Comparison of ENCODE assay signal across 21 cellular contexts in the genomic region with DNA sequence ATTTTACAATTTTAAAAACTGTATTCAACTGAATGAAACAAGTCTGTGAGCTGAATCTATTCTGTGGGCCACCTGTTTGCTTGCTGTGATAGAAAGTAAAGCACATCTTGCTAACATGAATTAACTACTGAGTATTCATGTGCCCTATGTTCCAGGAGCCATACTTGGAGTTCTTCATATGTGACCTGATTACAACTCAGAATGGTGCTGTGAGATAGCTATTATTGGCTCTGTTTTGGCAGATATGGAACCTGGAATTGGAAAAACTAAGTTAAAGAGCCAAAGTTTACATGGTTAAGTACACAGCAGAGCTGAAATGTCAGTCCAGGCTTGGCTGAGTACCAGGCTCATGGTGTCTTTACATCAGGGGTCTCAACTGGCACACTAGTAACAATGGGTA.
DNase-seq lines count a peak whose midpoint lies in the region; ATAC-seq, FAIRE-seq and TF ChIP-seq lines count a peak whose summit lies in the region.
"Had no signal": no experiment of that assay in that cellular context is flagged by ENCODE, and none has a peak within 500 bp of the region (broad histone marks: within the 10 kb centered on the region; RNA-seq: fewer than 3 reads in every experiment).

No MANE protein-coding gene starts in this region.

- H3K9me1 ChIP-seq in K562 (ENCODE audit: control insufficient read depth, insufficient read depth, low read length), result no peaks in the 10 kb centered on the region

- TF ChIP-seq POLR2A in K562 (conservative IDR thresholded peaks at IDR 0.05) (no peak), erythroblast (IDR thresholded peaks at IDR 0.05; ENCODE audit: low read length) (no peak), HepG2 (IDR thresholded peaks at IDR 0.05; ENCODE audit: insufficient read depth in 1 of 2, low read depth in 2 of 2, low read length in 2 of 2) (no peak)

- H3K4me2 ChIP-seq in K562 (ENCODE audit: insufficient read depth, low read length) (peak overlapping the region; percentile 9; the same call in 1 of the 2 replicates), HepG2 (ENCODE audit: low read depth, low read length) (no peak overlapping the region)

- H2AFZ ChIP-seq in K562 (ENCODE audit: low read depth, low read length) (peak overlapping the region; percentile 44; the same call in 1 of the 2 replicates), HepG2 (ENCODE audit: low read length) (no peak overlapping the region)

- intact Hi-C loops in K562 (cut with micrococcal nuclease) (no loop called here), HepG2 (cut with micrococcal nuclease; ENCODE audit: unreplicated experiment) (no loop called here)

- no peak overlapping the region for H3K27ac ChIP-seq in HEK293 (ENCODE audit: extremely low read depth, low read depth, low read length)
- no peak overlapping the region for H3K27ac ChIP-seq in K562 (ENCODE audit: extremely low read depth, low read depth, low read length)
- no peak overlapping the region for H3K27ac ChIP-seq in HepG2 (ENCODE audit: extremely low read length, insufficient read depth, low read length)
- H3K27ac ChIP-seq in WERI-Rb-1, result no peak overlapping the region
- H3K27ac ChIP-seq: BLaER1 treated with 17β-estradiol and CSF1 and Interleukin-3, amounts not matched to agents 10 nM and 100 nM; C4-2B had no signal

- TF ChIP-seq RAD21 in K562 (CRISPR knock-in tag; conservative IDR thresholded peaks at IDR 0.05 in 1 of 2, IDR thresholded peaks at IDR 0.05 in 1 of 2) (no peak), HepG2 (CRISPR knock-in tag; IDR thresholded peaks at IDR 0.05) (no peak)

- H3K9me3 ChIP-seq in HEK293 (ENCODE audit: control insufficient read depth, insufficient read depth, low read depth, low read length), result no peaks in the 10 kb centered on the region
- H3K9me3 ChIP-seq in K562 (replicated peaks; ENCODE audit: control insufficient read depth, insufficient read depth, low read depth, low read length), result peaks cover 5% of the 10 kb centered on the region
- no peaks in the 10 kb centered on the region for H3K9me3 ChIP-seq in HepG2 (ENCODE audit: low read length)
- peaks cover 7% of the 10 kb centered on the region for H3K9me3 ChIP-seq in WERI-Rb-1 (ENCODE audit: severe bottlenecking)
- H3K9me3 ChIP-seq: BE2C, Caco-2 had no signal

- BruUV-seq in K562 (replicated peaks; lab: Mats Ljungman, UMichigan) (no TSS peak), HepG2 (replicated peaks; lab: Mats Ljungman, UMichigan) (no TSS peak)

- no peak overlapping the region for H3K9ac ChIP-seq in K562 (ENCODE audit: insufficient read depth in 1 of 2, low read depth in 2 of 2, low read length in 2 of 2)
- H3K9ac ChIP-seq in HepG2 (ENCODE audit: insufficient read depth, low read depth, low read length), result no peak overlapping the region
- H3K9ac ChIP-seq: BLaER1 treated with 17β-estradiol and CSF1 and Interleukin-3, amounts not matched to agents 10 nM and 100 nM had no signal

- no peaks in the 10 kb centered on the region for H3K4me1 ChIP-seq in HEK293 (ENCODE audit: control insufficient read depth, insufficient read depth, low read length)
- peaks cover 0 to 9% of the 10 kb centered on the region in 2 experiments; a peak in 3 of 5 replicates for H3K4me1 ChIP-seq in K562 (replicated peaks in 1 of 2; ENCODE audit: control insufficient read depth in 2 of 2, insufficient read depth in 2 of 2, low read length in 2 of 2)
- peaks cover 8% of the 10 kb centered on the region; the same call in 1 of the 2 replicates for H3K4me1 ChIP-seq in HepG2 (ENCODE audit: insufficient read depth, low read length)
- H3K4me1 ChIP-seq: BE2C had no signal

- TF ChIP-seq EP300 in K562 (IDR thresholded peaks at IDR 0.05; ENCODE audit: low read length) (no peak), HepG2 (IDR thresholded peaks at IDR 0.05; ENCODE audit: low read depth in 2 of 2, low read length in 2 of 2) (no peak), HepG2 (CRISPR knock-in tag; IDR thresholded peaks at IDR 0.05; ENCODE audit: borderline replicate concordance) (no peak)

- in situ Hi-C loops in K562 (cut with MboI) (no loop called here), HepG2 (cut with HindIII; ENCODE audit: extremely low pct_ligation_motif_present, low pct_unique_long_range_greater_than_20kb) (no loop called here)

- H3K27me3 ChIP-seq in K562 (ENCODE audit: control insufficient read depth in 2 of 2, insufficient read depth in 2 of 2, low read length in 2 of 2), result no peaks in the 10 kb centered on the region
- no peaks in the 10 kb centered on the region for H3K27me3 ChIP-seq in HepG2 (ENCODE audit: control insufficient read depth in 1 of 2, insufficient read depth in 2 of 2, low read length in 2 of 2)
- H3K27me3 ChIP-seq in WERI-Rb-1 (ENCODE audit: insufficient read depth, low read depth, severe bottlenecking), result no peaks in the 10 kb centered on the region
- H3K27me3 ChIP-seq: BE2C; BLaER1 treated with 17β-estradiol and CSF1 and Interleukin-3, amounts not matched to agents 10 nM and 100 nM had no signal

- H3K4me3 ChIP-seq in HEK293 (ENCODE audit: low read depth, low read length) (no peak overlapping the region), K562 (no peak overlapping the region), HepG2 (replicated peaks in 1 of 3; ENCODE audit: insufficient read depth in 1 of 3, low read depth in 2 of 3, low read length in 3 of 3) (no peak overlapping the region), WERI-Rb-1 (ENCODE audit: low read depth, low read length) (no peak overlapping the region)
- H3K4me3 ChIP-seq: BLaER1 treated with 17β-estradiol and CSF1 and Interleukin-3, amounts not matched to agents 10 nM and 100 nM had no signal

- ATAC-seq in K562 (peak; percentile 39; the same call in 2 of the 3 replicates), HepG2 (no peak)
- ATAC-seq: CD8-positive, alpha-beta T cell had no signal

- no peaks in the 10 kb centered on the region for H4K20me1 ChIP-seq in K562 (replicated peaks; ENCODE audit: control insufficient read depth, insufficient read depth, low read length)
- H4K20me1 ChIP-seq in HepG2 (ENCODE audit: insufficient read depth, low read length), result no peaks in the 10 kb centered on the region
- H4K20me1 ChIP-seq: BLaER1 treated with 17β-estradiol and CSF1 and Interleukin-3, amounts not matched to agents 10 nM and 100 nM had no signal

- DNase-seq in K562 (ENCODE audit: extremely low read depth in 1 of 4, low spot score in 3 of 4) (no peak), erythroblast (lab: John Stamatoyannopoulos, UW) (peak; percentile 32 to 76), middle frontal gyrus (ENCODE audit: extremely low spot score, low spot score) (no peak), HepG2 (ENCODE audit: low spot score) (no peak), WERI-Rb-1 (no peak)
- DNase-seq: 8988T; ACHN; BE2C; Caco-2; Calu3; CD4-positive, alpha-beta T cell; CD8-positive, alpha-beta T cell; DMS79 treated with DMSO at 0.1 percent for 48 hours; GF-D8 had no signal

- POLR2A ChIA-PET in HEK293 (lab: Yijun Ruan, JAX) (no interaction called here), K562 (lab: Yijun Ruan, JAX) (interaction anchor here (1.4 to 1.6 kb wide), 2 partner anchors 9 kb away, joined by 4 to 5 read pairs; no protein-coding TSS in a partner anchor), HepG2 (lab: Yijun Ruan, JAX) (no interaction called here)

- CTCF ChIA-PET in HEK293 (lab: Yijun Ruan, JAX), result interaction anchor here (0.7 to 1.0 kb wide), 3 partner anchors 22 to 311 kb away, joined by 3 to 4 read pairs (median 4); no protein-coding TSS in a partner anchor
- CTCF ChIA-PET in K562 (lab: Yijun Ruan, JAX; ENCODE audit: low intra/inter-chr PET ratio), result interaction anchor here (0.5 kb wide), 1 partner anchor 62 kb away, joined by 3 read pairs; no protein-coding TSS in a partner anchor
- CTCF ChIA-PET in HepG2 (lab: Yijun Ruan, JAX; ENCODE audit: low intra/inter-chr PET ratio, low total read pairs), result no interaction called here

- H3K79me2 ChIP-seq in K562 (ENCODE audit: control insufficient read depth, insufficient read depth, low read length) (no peaks in the 10 kb centered on the region), HepG2 (ENCODE audit: insufficient read depth, low read length) (no peaks in the 10 kb centered on the region)

- TF ChIP-seq CTCF in HEK293 (tag by site-specific recombination; IDR thresholded peaks at IDR 0.05) (no peak), K562 (IDR thresholded peaks at IDR 0.05 in 2 of 3, conservative IDR thresholded peaks at IDR 0.05 in 1 of 3; ENCODE audit: insufficient read depth in 2 of 3, low read depth in 1 of 3, low read length in 3 of 3) (no peak), HepG2 (CRISPR knock-in tag; IDR thresholded peaks at IDR 0.05) (no peak), WERI-Rb-1 (IDR thresholded peaks at IDR 0.05; ENCODE audit: low read depth, low read length) (no peak)

- FAIRE-seq in K562 (lab: Jason Lieb, UNC) (no peak), HepG2 (lab: Jason Lieb, UNC) (no peak)
- FAIRE-seq: A204.1, D721Med, G401.6, GM19239 had no signal

- H3K36me3 ChIP-seq in HEK293 (ENCODE audit: control insufficient read depth in 2 of 2, insufficient read depth in 1 of 2, low read length in 2 of 2) (no peaks in the 10 kb centered on the region), K562 (ENCODE audit: control insufficient read depth, insufficient read depth, low read length) (no peaks in the 10 kb centered on the region), HepG2 (replicated peaks in 1 of 2; ENCODE audit: control insufficient read depth in 1 of 2, insufficient read depth in 2 of 2, low read length in 2 of 2) (no peaks in the 10 kb centered on the region), WERI-Rb-1 (no peaks in the 10 kb centered on the region)
- H3K36me3 ChIP-seq: BE2C; BLaER1 treated with 17β-estradiol and CSF1 and Interleukin-3, amounts not matched to agents 10 nM and 100 nM had no signal

TF ChIP-seq in HEK293, 187 proteins besides CTCF, POLR2A, EP300 and RAD21 (continues in another document):
- TF ChIP-seq ZNF404 (tag by site-specific recombination; IDR thresholded peaks at IDR 0.05) (no peak), BCL11A (tag by site-specific recombination; IDR thresholded peaks at IDR 0.05; ENCODE audit: low read depth) (no peak), SP7 (tag by site-specific recombination; IDR thresholded peaks at IDR 0.05) (no peak), SCRT2 (tag by site-specific recombination; IDR thresholded peaks at IDR 0.05) (0 out of 2 replicates have a peak, but pooled peaks have one; percentile 12)

TF ChIP-seq in K562, 482 proteins besides CTCF, POLR2A, EP300 and RAD21 (continues in another document):
- TF ChIP-seq PURB (CRISPR knock-in tag; IDR thresholded peaks at IDR 0.05; ENCODE audit: low read depth) (no peak), PCBP2 (IDR thresholded peaks at IDR 0.05; ENCODE audit: low read depth, low read length, poor library complexity, severe bottlenecking) (no peak), CBFA2T2 (conservative IDR thresholded peaks at IDR 0.05) (peak; percentile 58), RFX5 (IDR thresholded peaks at IDR 0.05; ENCODE audit: low read depth, low read length) (no peak)

TF ChIP-seq in HepG2, 621 proteins besides CTCF, POLR2A, EP300 and RAD21:
- TF ChIP-seq RFX1 (IDR thresholded peaks at IDR 0.05) (no peak), ZBTB3 (CRISPR knock-in tag; IDR thresholded peaks at IDR 0.05; ENCODE audit: borderline replicate concordance, low read depth) (no peak)

Comparison
In these comparisons a context has a peak if more than half of its experiments do, and no peak if none do; other contexts are left out.
1. DNase-seq: peak in erythroblast (2 of 2); none in K562 (0 of 4), middle frontal gyrus (single experiment), HepG2 (single experiment) and WERI-Rb-1 (single experiment).